Comparison of ENCODE assay signal across 20 cellular contexts in genomic region chr3:191105418-191105817, GRCh38.
DNase-seq lines count a peak whose midpoint lies in the region; ATAC-seq lines count a peak whose summit lies in the region.
"Had no signal": no experiment of that assay in that cellular context is flagged by ENCODE, and none has a peak within 500 bp of the region (broad histone marks: within the 10 kb centered on the region; RNA-seq: fewer than 3 reads in every experiment).

No MANE protein-coding gene starts in this region.

- peaks cover 0 to 31% (median 16%) of the 10 kb centered on the region in 10 experiments; a peak in 14 of 20 replicates for H3K4me1 ChIP-seq in BLaER1 treated with 17β-estradiol and CSF1 and Interleukin-3, amounts not matched to agents 10 nM and 100 nM
- H3K4me1 ChIP-seq: parathyroid adenoma, tibial nerve had no signal

- peak overlapping the region in 7 of 11 experiments; percentile 42 to 67 (median 47); a peak in 13 of 22 replicates for H3K4me2 ChIP-seq in BLaER1 treated with 17β-estradiol and CSF1 and Interleukin-3, amounts not matched to agents 10 nM and 100 nM

- H3K9me3 ChIP-seq in BLaER1 treated with 17β-estradiol and CSF1 and Interleukin-3, amounts not matched to agents 10 nM and 100 nM (replicated peaks in 1 of 11), result peaks cover 0 to 40% (median 22%) of the 10 kb centered on the region in 11 experiments; a peak in 20 of 22 replicates
- H3K9me3 ChIP-seq: tibial nerve had no signal

- ATAC-seq in GM19438 (IDR thresholded peaks at IDR 0.05; ENCODE audit: low read depth, unreplicated experiment) (peak; percentile 89), HG02759 (IDR thresholded peaks at IDR 0.05; ENCODE audit: unreplicated experiment) (peak; percentile 89), HG03457 (IDR thresholded peaks at IDR 0.05; ENCODE audit: unreplicated experiment) (peak; percentile 95)
- ATAC-seq: CD8-positive, alpha-beta T cell; PC-3 had no signal

- H3K9ac ChIP-seq in BLaER1 treated with 17β-estradiol and CSF1 and Interleukin-3, amounts not matched to agents 10 nM and 100 nM, result 0 out of 22 replicates have a peak overlapping the region, but pooled peaks of 1 of the 11 experiments have one; percentile 57
- H3K9ac ChIP-seq: parathyroid adenoma had no signal

- H4K20me1 ChIP-seq in BLaER1 treated with 17β-estradiol and CSF1 and Interleukin-3, amounts not matched to agents 10 nM and 100 nM, result no peaks in the 10 kb centered on the region

- H3K27me3 ChIP-seq in BLaER1 treated with 17β-estradiol and CSF1 and Interleukin-3, amounts not matched to agents 10 nM and 100 nM, result no peaks in the 10 kb centered on the region
- H3K27me3 ChIP-seq: tibial nerve had no signal

- peak overlapping the region in 4 of 11 experiments; percentile 64 to 82 (median 74); a peak in 7 of 22 replicates for H3K27ac ChIP-seq in BLaER1 treated with 17β-estradiol and CSF1 and Interleukin-3, amounts not matched to agents 10 nM and 100 nM
- H3K27ac ChIP-seq: parathyroid adenoma, tibial nerve had no signal

- no peak for DNase-seq in SHP77 (lab: John Stamatoyannopoulos, UW)
- no peak for DNase-seq in T-helper 9 cell
- DNase-seq in NCI-H2081 (lab: John Stamatoyannopoulos, UW), result no peak
- DNase-seq in NCI-H446 (lab: John Stamatoyannopoulos, UW), result no peak
- DNase-seq: 8988T; activated CD4-positive, alpha-beta T cell treated with anti-CD3 and anti-CD28 coated beads, Interleukin-2, amount 50 U/mL, for 1 hour; activated gamma-delta T cell; CD8-positive, alpha-beta T cell; dermis blood vessel endothelial cell; GDM1; IMR-90; NCI-H1105 treated with DMSO at 0.1 percent for 48 hours; PC-3; T-helper 1 cell had no signal

- no peak overlapping the region for H3K4me3 ChIP-seq in BLaER1 treated with 17β-estradiol and CSF1 and Interleukin-3, amounts not matched to agents 10 nM and 100 nM
- H3K4me3 ChIP-seq: tibial nerve had no signal

- H3K36me3 ChIP-seq in BLaER1 treated with 17β-estradiol and CSF1 and Interleukin-3, amounts not matched to agents 10 nM and 100 nM, result 0 out of 22 replicates have a peak, but pooled peaks cover 0 to 3% (median 0%) of the 10 kb centered on the region in 11 experiments
- H3K36me3 ChIP-seq: tibial nerve had no signal
